In the genomic region with DNA sequence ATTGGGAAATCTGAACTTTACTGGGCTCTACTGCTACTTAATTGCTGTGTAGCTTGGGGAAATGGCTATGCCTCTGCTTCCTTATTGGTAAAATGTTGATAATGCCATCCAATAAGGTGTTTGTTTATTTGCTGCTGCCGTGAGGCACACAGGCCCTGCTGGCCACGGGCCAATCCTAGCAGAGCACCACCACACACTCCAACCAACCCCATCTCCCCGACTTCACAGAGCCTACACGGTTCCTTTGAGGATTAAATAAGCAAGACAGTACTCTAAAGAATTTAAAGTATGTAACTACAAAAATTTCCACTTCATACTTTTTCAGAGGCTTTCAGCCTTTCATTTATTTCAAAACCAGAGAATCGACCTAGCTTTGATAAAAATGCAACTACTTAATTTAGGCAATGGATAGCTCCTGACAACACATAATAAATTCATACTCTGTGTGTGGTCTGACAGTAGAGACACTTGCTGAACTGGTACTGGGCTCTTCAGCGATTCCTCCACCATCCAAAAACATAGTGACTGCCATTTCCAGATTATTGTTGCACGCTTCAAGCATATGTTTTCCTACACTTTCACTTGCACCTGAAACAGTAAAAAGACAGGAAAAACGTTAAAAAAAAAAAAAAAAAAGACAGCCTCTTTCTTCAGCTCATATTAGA, we compare ENCODE assay signal across 1 cellular context.
TF ChIP-seq lines count a peak whose summit lies in the region.

No MANE protein-coding gene starts in this region.

TF ChIP-seq in GM12878, 131 proteins besides CTCF, POLR2A, EP300 and RAD21:
- TF ChIP-seq ZBTB40 (IDR thresholded peaks at IDR 0.05; ENCODE audit: borderline replicate concordance), result no peak
- no peak for TF ChIP-seq CHD1 (IDR thresholded peaks at IDR 0.05; ENCODE audit: low read depth, low read length)
- TF ChIP-seq SIN3A (IDR thresholded peaks at IDR 0.05; ENCODE audit: low read depth, low read length), result no peak
- TF ChIP-seq SP1 (IDR thresholded peaks at IDR 0.05; ENCODE audit: low read depth, low read length), result no peak
- TF ChIP-seq FOXK2 (IDR thresholded peaks at IDR 0.05), result no peak
- TF ChIP-seq ZNF687 (IDR thresholded peaks at IDR 0.05), result no peak
- TF ChIP-seq ATF3 (IDR thresholded peaks at IDR 0.05; ENCODE audit: borderline replicate concordance, extremely low read depth, low read depth, low read length), result no peak
- no peak for TF ChIP-seq CHD2 (IDR thresholded peaks at IDR 0.05; ENCODE audit: borderline replicate concordance, low read depth, low read length)
- TF ChIP-seq SRF (IDR thresholded peaks at IDR 0.05; ENCODE audit: low read depth in 2 of 2, low read length in 2 of 2), result no peak
- no peak for TF ChIP-seq E2F8 (IDR thresholded peaks at IDR 0.05; ENCODE audit: low read depth, partially characterized antibody)
- no peak for TF ChIP-seq ETV6 (conservative IDR thresholded peaks at IDR 0.05 in 1 of 2, IDR thresholded peaks at IDR 0.05 in 1 of 2; ENCODE audit: borderline replicate concordance in 1 of 2, low read depth in 1 of 2)
- no peak for TF ChIP-seq ELK1 (IDR thresholded peaks at IDR 0.05; ENCODE audit: low read depth, low read length)
- TF ChIP-seq GATAD2B (conservative IDR thresholded peaks at IDR 0.05; ENCODE audit: low read depth), result no peak
- TF ChIP-seq, protein P1, sequence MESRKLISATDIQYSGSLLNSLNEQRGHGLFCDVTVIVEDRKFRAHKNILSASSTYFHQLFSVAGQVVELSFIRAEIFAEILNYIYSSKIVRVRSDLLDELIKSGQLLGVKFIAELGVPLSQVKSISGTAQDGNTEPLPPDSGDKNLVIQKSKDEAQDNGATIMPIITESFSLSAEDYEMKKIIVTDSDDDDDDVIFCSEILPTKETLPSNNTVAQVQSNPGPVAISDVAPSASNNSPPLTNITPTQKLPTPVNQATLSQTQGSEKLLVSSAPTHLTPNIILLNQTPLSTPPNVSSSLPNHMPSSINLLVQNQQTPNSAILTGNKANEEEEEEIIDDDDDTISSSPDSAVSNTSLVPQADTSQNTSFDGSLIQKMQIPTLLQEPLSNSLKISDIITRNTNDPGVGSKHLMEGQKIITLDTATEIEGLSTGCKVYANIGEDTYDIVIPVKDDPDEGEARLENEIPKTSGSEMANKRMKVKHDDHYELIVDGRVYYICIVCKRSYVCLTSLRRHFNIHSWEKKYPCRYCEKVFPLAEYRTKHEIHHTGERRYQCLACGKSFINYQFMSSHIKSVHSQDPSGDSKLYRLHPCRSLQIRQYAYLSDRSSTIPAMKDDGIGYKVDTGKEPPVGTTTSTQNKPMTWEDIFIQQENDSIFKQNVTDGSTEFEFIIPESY (IDR thresholded peaks at IDR 0.05), result no peak
- no peak for TF ChIP-seq ZBED1 (IDR thresholded peaks at IDR 0.05; ENCODE audit: borderline replicate concordance)
